ENCODE assay signal across 1 cellular context in genomic region chr6:32177182-32177787, GRCh38.
TF ChIP-seq lines count a peak whose summit lies in the region.

No MANE protein-coding gene starts in this region.

TF ChIP-seq in GM23338, 12 proteins besides CTCF, POLR2A, EP300 and RAD21 (continued from another document):
- TF ChIP-seq REST (IDR thresholded peaks at IDR 0.05; ENCODE audit: unreplicated experiment): no peak
